11 cellular contexts compared by ENCODE assay signal in genomic region chr7:120334475-120334874, GRCh38.
A peak's percentile ranks its signal among the peaks of the same experiment; 100 is the strongest.
DNase-seq lines count a peak whose midpoint lies in the region; ATAC-seq, FAIRE-seq and TF ChIP-seq lines count a peak whose summit lies in the region.
"Had no signal": no experiment of that assay in that cellular context is flagged by ENCODE, and none has a peak within 500 bp of the region (broad histone marks: within the 10 kb centered on the region; RNA-seq: fewer than 3 reads in every experiment).

No MANE protein-coding gene starts in this region.

- no peaks in the 10 kb centered on the region for H3K79me2 ChIP-seq in HepG2 (ENCODE audit: insufficient read depth, low read length)

- no peak for TF ChIP-seq RAD21 in HepG2 (CRISPR knock-in tag; IDR thresholded peaks at IDR 0.05)

- H3K9me3 Mint-ChIP-seq in stimulated activated memory B cell treated with anti-CD40 and anti-IgM and Interleukin-4, amounts not matched to agents 10 μg/mL and 1 μg/mL and 100 μg/mL, for 72 hours, result no peaks in the 10 kb centered on the region

- POLR2A ChIA-PET in HepG2 (lab: Yijun Ruan, JAX), result no interaction called here

- H3K9me3 ChIP-seq in HepG2 (ENCODE audit: low read length) (no peaks in the 10 kb centered on the region), tibial nerve (no peaks in the 10 kb centered on the region)
- H3K9me3 ChIP-seq: prostate gland had no signal

- 4% methylated on average over 1 of the region's 1 CpG for WGBS in HepG2 (ENCODE audit: low lambda C conversion rate)
- WGBS in tibial nerve, 2 donors, result 76 to 84% methylated on average over 1 of the region's 1 CpG

- TF ChIP-seq EP300 in HepG2 (IDR thresholded peaks at IDR 0.05; ENCODE audit: low read depth in 2 of 2, low read length in 2 of 2), result no peak
- TF ChIP-seq EP300 in HepG2 (CRISPR knock-in tag; IDR thresholded peaks at IDR 0.05; ENCODE audit: borderline replicate concordance), result no peak
- TF ChIP-seq EP300 in tibial nerve (IDR thresholded peaks at IDR 0.05), result no peak

- TF ChIP-seq CTCF in HepG2 (CRISPR knock-in tag; IDR thresholded peaks at IDR 0.05) (no peak), tibial nerve (IDR thresholded peaks at IDR 0.05) (no peak)

- no peak overlapping the region for H3K27ac ChIP-seq in HepG2 (ENCODE audit: extremely low read length, insufficient read depth, low read length)
- no peak overlapping the region for H3K27ac ChIP-seq in tibial nerve
- H3K27ac ChIP-seq: prostate gland had no signal

- H3K27me3 Mint-ChIP-seq in stimulated activated memory B cell treated with anti-CD40 and anti-IgM and Interleukin-4, amounts not matched to agents 10 μg/mL and 1 μg/mL and 100 μg/mL, for 72 hours, result no peaks in the 10 kb centered on the region

- H3K4me2 ChIP-seq in HepG2 (ENCODE audit: low read depth, low read length), result no peak overlapping the region

- FAIRE-seq in GM18507 (lab: Jason Lieb, UNC), result peak; percentile 75
- FAIRE-seq in HepG2 (lab: Jason Lieb, UNC), result no peak
- FAIRE-seq: urothelium cell line had no signal

- H3K9ac ChIP-seq in HepG2 (ENCODE audit: insufficient read depth, low read depth, low read length), result no peak overlapping the region

- no peak overlapping the region for H3K4me3 Mint-ChIP-seq in stimulated activated memory B cell treated with anti-CD40 and anti-IgM and Interleukin-4, amounts not matched to agents 10 μg/mL and 1 μg/mL and 100 μg/mL, for 72 hours

- H3K36me3 ChIP-seq in HepG2 (replicated peaks in 1 of 2; ENCODE audit: control insufficient read depth in 1 of 2, insufficient read depth in 2 of 2, low read length in 2 of 2), result no peaks in the 10 kb centered on the region
- H3K36me3 ChIP-seq in tibial nerve, result no peaks in the 10 kb centered on the region
- H3K36me3 ChIP-seq: prostate gland had no signal

- no peak for TF ChIP-seq POLR2A in HepG2 (IDR thresholded peaks at IDR 0.05; ENCODE audit: insufficient read depth in 1 of 2, low read depth in 2 of 2, low read length in 2 of 2)
- TF ChIP-seq POLR2A in tibial nerve (IDR thresholded peaks at IDR 0.05), result no peak

- no peaks in the 10 kb centered on the region for H3K4me1 Mint-ChIP-seq in stimulated activated memory B cell treated with anti-CD40 and anti-IgM and Interleukin-4, amounts not matched to agents 10 μg/mL and 1 μg/mL and 100 μg/mL, for 72 hours

- H2AFZ ChIP-seq in HepG2 (ENCODE audit: low read length), result no peak overlapping the region

- H3K4me3 ChIP-seq in HepG2 (replicated peaks in 1 of 3; ENCODE audit: insufficient read depth in 1 of 3, low read depth in 2 of 3, low read length in 3 of 3) (no peak overlapping the region), tibial nerve (no peak overlapping the region)
- H3K4me3 ChIP-seq: prostate gland had no signal

- ATAC-seq in GM19463 (IDR thresholded peaks at IDR 0.05; ENCODE audit: unreplicated experiment), result peak; percentile 97
- ATAC-seq in HG02763 (IDR thresholded peaks at IDR 0.05; ENCODE audit: unreplicated experiment), result peak; percentile 90
- ATAC-seq in HG03354 (IDR thresholded peaks at IDR 0.05; ENCODE audit: poor library complexity, severe bottlenecking, unreplicated experiment), result peak; percentile 87
- ATAC-seq in stimulated activated memory B cell treated with anti-CD40 and anti-IgM and Interleukin-4, amounts not matched to agents 10 μg/mL and 1 μg/mL and 100 μg/mL, for 72 hours, result no peak
- no peak for ATAC-seq in HepG2

- DNase-seq in GM18507 (ENCODE audit: extremely low spot score, insufficient read length, low read depth) (peak; percentile 5), KG1 (lab: John Stamatoyannopoulos, UW) (no peak), HepG2 (ENCODE audit: low spot score) (no peak), tibial nerve (ENCODE audit: low spot score in 2 of 2) (no peak)
- DNase-seq: activated CD4-positive, CD25-positive, alpha-beta regulatory T cell treated with anti-CD3 and anti-CD28 coated beads, Interleukin-2, amount 50 U/mL, for 72 hours had no signal

- intact Hi-C loops in HepG2 (cut with micrococcal nuclease; ENCODE audit: unreplicated experiment), result no loop called here

- CTCF ChIA-PET in HepG2 (lab: Yijun Ruan, JAX; ENCODE audit: low intra/inter-chr PET ratio, low total read pairs), result no interaction called here

- no peaks in the 10 kb centered on the region for H3K27me3 ChIP-seq in HepG2 (ENCODE audit: control insufficient read depth in 1 of 2, insufficient read depth in 2 of 2, low read length in 2 of 2)
- no peaks in the 10 kb centered on the region for H3K27me3 ChIP-seq in tibial nerve

- H3K27ac Mint-ChIP-seq in stimulated activated memory B cell treated with anti-CD40 and anti-IgM and Interleukin-4, amounts not matched to agents 10 μg/mL and 1 μg/mL and 100 μg/mL, for 72 hours, result no peak overlapping the region

- no peaks in the 10 kb centered on the region for H3K4me1 ChIP-seq in HepG2 (ENCODE audit: insufficient read depth, low read length)
- no peaks in the 10 kb centered on the region for H3K4me1 ChIP-seq in tibial nerve
- H3K4me1 ChIP-seq: prostate gland had no signal

- no TSS peak for BruUV-seq in HepG2 (replicated peaks; lab: Mats Ljungman, UMichigan)

- H3K36me3 Mint-ChIP-seq in stimulated activated memory B cell treated with anti-CD40 and anti-IgM and Interleukin-4, amounts not matched to agents 10 μg/mL and 1 μg/mL and 100 μg/mL, for 72 hours, result no peaks in the 10 kb centered on the region

- in situ Hi-C loops in HepG2 (cut with HindIII; ENCODE audit: extremely low pct_ligation_motif_present, low pct_unique_long_range_greater_than_20kb), result no loop called here

- no peaks in the 10 kb centered on the region for H4K20me1 ChIP-seq in HepG2 (ENCODE audit: insufficient read depth, low read length)

TF ChIP-seq in HepG2, 621 proteins besides CTCF, POLR2A, EP300 and RAD21:
- TF ChIP-seq NFIB (CRISPR knock-in tag; IDR thresholded peaks at IDR 0.05; ENCODE audit: borderline replicate concordance) (no peak), HINFP (CRISPR knock-in tag; IDR thresholded peaks at IDR 0.05; ENCODE audit: low read depth) (no peak), ZBED4 (CRISPR knock-in tag; IDR thresholded peaks at IDR 0.05; ENCODE audit: borderline replicate concordance) (no peak)

Comparison
In these comparisons a context has a peak if more than half of its experiments do, and no peak if none do; other contexts are left out.
1. ATAC-seq: peak in GM19463 (single experiment), HG02763 (single experiment) and HG03354 (single experiment); none in stimulated activated memory B cell treated with anti-CD40 and anti-IgM and Interleukin-4, amounts not matched to agents 10 μg/mL and 1 μg/mL and 100 μg/mL, for 72 hours (single experiment) and HepG2 (single experiment).